ENCODE assay signal across 8 cellular contexts in genomic region chr2:147846382-147847081, GRCh38. TPM values are rescaled to one million over a fixed set of nuclear protein-coding genes. Genes with fewer than 3 reads are reported as not detected.
DNase-seq lines count a peak whose midpoint lies in the region; ATAC-seq and TF ChIP-seq lines count a peak whose summit lies in the region.

No MANE protein-coding gene starts in this region.

- H3K4me3 Mint-ChIP-seq in naive thymus-derived CD8-positive, alpha-beta T cell = peak overlapping the region; percentile 89 to 98 (median 96)

- TF ChIP-seq CTCF in dorsolateral prefrontal cortex (IDR thresholded peaks at IDR 0.05 in 54 of 56, conservative IDR thresholded peaks at IDR 0.05 in 2 of 56; ENCODE audit: low read depth in 1 of 56, partially characterized antibody in 56 of 56) = no peak

- POLR2A ChIA-PET in naive thymus-derived CD8-positive, alpha-beta T cell (lab: Charles Lee) = no interaction called here

- no peak for ATAC-seq in naive thymus-derived CD8-positive, alpha-beta T cell
- ATAC-seq in GM18511 (IDR thresholded peaks at IDR 0.05; ENCODE audit: unreplicated experiment) = no peak

- peak overlapping the region in 11 of 59 donors; percentile 4 to 97 (median 22) for H3K27ac ChIP-seq in dorsolateral prefrontal cortex

- peak overlapping the region; percentile 68 for H3K4me3 ChIP-seq in MG63
- peak overlapping the region in 58 of 59 donors; percentile 56 to 96 (median 82) for H3K4me3 ChIP-seq in dorsolateral prefrontal cortex

- intact Hi-C loops in dorsolateral prefrontal cortex (cut with DNase I) = loop anchor here (10.0 kb wide), 3 partner anchors 68 to 762 kb away; partner anchors contain the start of genes MBD5 (in 1 of the 2) and ORC4 (in 1 of the 2)

- peaks cover 0 to 12% (median 3%) of the 10 kb centered on the region in 5 donors for H3K27me3 Mint-ChIP-seq in naive thymus-derived CD8-positive, alpha-beta T cell

- H3K4me1 Mint-ChIP-seq in naive thymus-derived CD8-positive, alpha-beta T cell = peaks cover 27 to 64% (median 50%) of the 10 kb centered on the region in 4 donors

- H3K36me3 ChIP-seq in MG63 = no peaks in the 10 kb centered on the region

- no peaks in the 10 kb centered on the region for H3K9me3 ChIP-seq in MG63

- H3K36me3 Mint-ChIP-seq in naive thymus-derived CD8-positive, alpha-beta T cell = no peaks in the 10 kb centered on the region

- H3K9me3 Mint-ChIP-seq in naive thymus-derived CD8-positive, alpha-beta T cell = peaks cover 0 to 2% (median 0%) of the 10 kb centered on the region in 9 donors

- DNase-seq in COLO829 (ENCODE audit: low spot score) (peak; percentile 45), MG63 (no peak), dorsolateral prefrontal cortex (no peak), SHP77 treated with DMSO at 0.1 percent for 48 hours (lab: John Stamatoyannopoulos, UW) (no peak), SKM-1 (lab: John Stamatoyannopoulos, UW; ENCODE audit: unreplicated experiment) (no peak), NCI-H128 (lab: John Stamatoyannopoulos, UW; ENCODE audit: unreplicated experiment) (no peak)
- DNase-seq in naive thymus-derived CD8-positive, alpha-beta T cell = no peak

- peak overlapping the region in 3 of 10 donors; percentile 5 to 34 (median 28) for H3K27ac Mint-ChIP-seq in naive thymus-derived CD8-positive, alpha-beta T cell

- H3K27me3 ChIP-seq in MG63 = no peaks in the 10 kb centered on the region
- no peaks in the 10 kb centered on the region for H3K27me3 ChIP-seq in dorsolateral prefrontal cortex

RNA-seq across cellular contexts. Expression of gene ACVR2A, which starts 1.7 kb away (rescaled TPM):
- total RNA-seq in MG63 (2014; rRNA removed; shearing (Covaris generic); ENCODE audit: low replicate concordance) = 4.1 and 16.9 TPM in 2 replicates
- total RNA-seq in dorsolateral prefrontal cortex = 10 to 100 TPM; 15.4 to 37.2 (median 24.5) TPM
- total RNA-seq in naive thymus-derived CD8-positive, alpha-beta T cell = 10 to 100 TPM; 11.1 to 11.7 TPM
- 1 to 10 TPM; 2.3 to 3.5 (median 2.5) TPM for polyA plus RNA-seq in naive thymus-derived CD8-positive, alpha-beta T cell
